ENCODE assay signal across 8 cellular contexts in genomic region chr14:90815567-90815816, GRCh38. TPM values are rescaled to one million over a fixed set of nuclear protein-coding genes. Genes with fewer than 3 reads are reported as not detected.
A peak's percentile ranks its signal among the peaks of the same experiment; 100 is the strongest.
DNase-seq lines count a peak whose midpoint lies in the region; ATAC-seq, FAIRE-seq and TF ChIP-seq lines count a peak whose summit lies in the region.

No MANE protein-coding gene starts in this region.

- H3K27me3 Mint-ChIP-seq in activated T-cell treated with anti-CD3 and anti-CD28 coated beads, Interleukin-2, amount 50 U/mL, for 4 hours (ENCODE audit: low read depth): peaks cover 7% of the 10 kb centered on the region
- no peaks in the 10 kb centered on the region for H3K27me3 Mint-ChIP-seq in mesothelial cell of epicardium (ENCODE audit: low read depth)
- no peaks in the 10 kb centered on the region for H3K27me3 Mint-ChIP-seq in type B pancreatic cell

- DNase-seq in activated T-cell treated with anti-CD3 and anti-CD28 coated beads, Interleukin-2, amount 50 U/mL, for 4 hours: no peak
- no peak for DNase-seq in activated T-cell treated with anti-CD3 and anti-CD28 coated beads, Interleukin-2, amount 50 U/mL, for 1 hour
- DNase-seq in bronchial epithelial cell (ENCODE audit: low read depth) (no peak), mesothelial cell of epicardium (ENCODE audit: low spot score in 2 of 2, unreplicated experiment in 2 of 2) (no peak), type B pancreatic cell (ENCODE audit: extremely low spot score, unreplicated experiment) (no peak), NCI-H1694 (lab: John Stamatoyannopoulos, UW) (no peak), NCI-H1436 (lab: John Stamatoyannopoulos, UW) (no peak)

- TF ChIP-seq CTCF in bronchial epithelial cell (IDR thresholded peaks at IDR 0.05; ENCODE audit: insufficient read depth, low read length, severe bottlenecking): no peak
- TF ChIP-seq CTCF in mesothelial cell of epicardium (IDR thresholded peaks at IDR 0.05; ENCODE audit: unreplicated experiment): no peak
- TF ChIP-seq CTCF in type B pancreatic cell (conservative IDR thresholded peaks at IDR 0.05): no peak

- H3K27me3 ChIP-seq in bronchial epithelial cell (ENCODE audit: control insufficient read depth, insufficient read depth, low read length): no peaks in the 10 kb centered on the region

- H3K36me3 Mint-ChIP-seq in activated T-cell treated with anti-CD3 and anti-CD28 coated beads, Interleukin-2, amount 50 U/mL, for 4 hours (ENCODE audit: insufficient read depth): no peaks in the 10 kb centered on the region
- H3K36me3 Mint-ChIP-seq in mesothelial cell of epicardium: no peaks in the 10 kb centered on the region
- H3K36me3 Mint-ChIP-seq in type B pancreatic cell: peaks cover 4% of the 10 kb centered on the region

- peaks cover 7% of the 10 kb centered on the region for H3K4me1 Mint-ChIP-seq in activated T-cell treated with anti-CD3 and anti-CD28 coated beads, Interleukin-2, amount 50 U/mL, for 4 hours (ENCODE audit: low read depth)
- peaks cover 29% of the 10 kb centered on the region for H3K4me1 Mint-ChIP-seq in mesothelial cell of epicardium
- peaks cover 43% of the 10 kb centered on the region for H3K4me1 Mint-ChIP-seq in type B pancreatic cell (ENCODE audit: unreplicated experiment)

- H3K4me3 ChIP-seq in bronchial epithelial cell (ENCODE audit: low read depth, low read length): peak overlapping the region; percentile 48

- no peaks in the 10 kb centered on the region for H3K36me3 ChIP-seq in bronchial epithelial cell (ENCODE audit: control insufficient read depth, insufficient read depth, low read length)

- no peak for ATAC-seq in activated T-cell treated with anti-CD3 and anti-CD28 coated beads, Interleukin-2, amount 50 U/mL, for 4 hours
- ATAC-seq in GM21390 (IDR thresholded peaks at IDR 0.05; ENCODE audit: unreplicated experiment): no peak

- FAIRE-seq in bronchial epithelial cell (lab: Jason Lieb, UNC): no peak

- H3K4me3 Mint-ChIP-seq in activated T-cell treated with anti-CD3 and anti-CD28 coated beads, Interleukin-2, amount 50 U/mL, for 4 hours: peak overlapping the region; percentile 81
- H3K4me3 Mint-ChIP-seq in mesothelial cell of epicardium (peak overlapping the region; percentile 77), type B pancreatic cell (peak overlapping the region; percentile 92)

- H3K27ac Mint-ChIP-seq in mesothelial cell of epicardium (peak overlapping the region; percentile 80), type B pancreatic cell (peak overlapping the region; percentile 71)

- no peaks in the 10 kb centered on the region for H3K9me3 Mint-ChIP-seq in activated T-cell treated with anti-CD3 and anti-CD28 coated beads, Interleukin-2, amount 50 U/mL, for 4 hours
- H3K9me3 Mint-ChIP-seq in mesothelial cell of epicardium (no peaks in the 10 kb centered on the region), type B pancreatic cell (no peaks in the 10 kb centered on the region)

RNA-seq across cellular contexts. Expression of gene TTC7B, which starts 0.7 kb away (rescaled TPM):
- total RNA-seq in activated T-cell treated with anti-CD3 and anti-CD28 coated beads, Interleukin-2, amount 50 U/mL, for 4 hours: 1 to 10 TPM; 5.0 to 6.0 (median 5.1) TPM
- total RNA-seq in bronchial epithelial cell (2.9 and 7.2 TPM in 2 replicates), mesothelial cell of epicardium (46.0 to 56.5 TPM (median 48.9 TPM) in 3 replicates), type B pancreatic cell (ENCODE audit: low replicate concordance) (27.4 and 40.4 TPM in 2 replicates)
